ENCODE assay signal across 10 cellular contexts in genomic region chr20:53679597-53680309, GRCh38.
DNase-seq lines count a peak whose midpoint lies in the region; ATAC-seq and TF ChIP-seq lines count a peak whose summit lies in the region.
"Had no signal": no experiment of that assay in that cellular context is flagged by ENCODE, and none has a peak within 500 bp of the region (broad histone marks: within the 10 kb centered on the region; RNA-seq: fewer than 3 reads in every experiment).

No MANE protein-coding gene starts in this region.

- peak overlapping the region; percentile 64 for H2AFZ ChIP-seq in HCT116 (ENCODE audit: low read depth, low read length, poor library complexity, severe bottlenecking)

- no peaks in the 10 kb centered on the region for H3K79me2 ChIP-seq in HCT116 (ENCODE audit: insufficient read depth, low read length)

- no peaks in the 10 kb centered on the region for H4K20me1 ChIP-seq in BLaER1 treated with 17β-estradiol and CSF1 and Interleukin-3, amounts not matched to agents 10 nM and 100 nM
- H4K20me1 ChIP-seq in HCT116 (ENCODE audit: insufficient read depth) = no peaks in the 10 kb centered on the region

- H3K36me3 ChIP-seq in BLaER1 treated with 17β-estradiol and CSF1 and Interleukin-3, amounts not matched to agents 10 nM and 100 nM = no peaks in the 10 kb centered on the region
- H3K36me3 ChIP-seq in HCT116 (ENCODE audit: control insufficient read depth in 1 of 2, insufficient read depth in 2 of 2, low read length in 2 of 2) = no peaks in the 10 kb centered on the region
- H3K36me3 ChIP-seq in muscle layer of duodenum (ENCODE audit: control insufficient read depth in 1 of 2, insufficient read depth in 2 of 2, low read length in 2 of 2) = no peaks in the 10 kb centered on the region
- H3K36me3 ChIP-seq in brain microvascular endothelial cell (replicated peaks) = no peaks in the 10 kb centered on the region
- H3K36me3 ChIP-seq: tibial artery had no signal

- no peak for TF ChIP-seq RAD21 in HCT116 (IDR thresholded peaks at IDR 0.05; ENCODE audit: low read depth)

- intact Hi-C loops in HCT116 (cut with micrococcal nuclease) = no loop called here

- peak overlapping the region in 10 of 11 experiments; percentile 13 to 71 (median 40); a peak in 13 of 22 replicates for H3K9ac ChIP-seq in BLaER1 treated with 17β-estradiol and CSF1 and Interleukin-3, amounts not matched to agents 10 nM and 100 nM
- no peak overlapping the region for H3K9ac ChIP-seq in HCT116 (ENCODE audit: low read length)

- no peak for DNase-seq in HCT116 (ENCODE audit: low read depth, low spot score)
- DNase-seq in astrocyte of the hippocampus (ENCODE audit: low read depth, low spot score) = peak; percentile 29
- no peak for DNase-seq in NCI-H2196 treated with DMSO at 0.1 percent for 48 hours (lab: John Stamatoyannopoulos, UW; ENCODE audit: unreplicated experiment)
- DNase-seq in brain microvascular endothelial cell = no peak
- DNase-seq: NCI-H1092 treated with DMSO at 0.1 percent for 48 hours, tibial artery had no signal

- TF ChIP-seq CTCF in HCT116 (IDR thresholded peaks at IDR 0.05 in 2 of 3, conservative IDR thresholded peaks at IDR 0.05 in 1 of 3; ENCODE audit: borderline replicate concordance in 1 of 3, insufficient read depth in 1 of 3, low read depth in 2 of 3, low read length in 2 of 3) (no peak), brain microvascular endothelial cell (IDR thresholded peaks at IDR 0.05; ENCODE audit: low read depth, low read length, missing control alignments) (no peak)

- CTCF ChIA-PET in HCT116 (lab: Charles Lee) = no interaction called here

- H3K9me2 ChIP-seq in HCT116 (ENCODE audit: insufficient read depth) = no peaks in the 10 kb centered on the region

- no peak for ATAC-seq in HCT116
- no peak for ATAC-seq in HG02610 (IDR thresholded peaks at IDR 0.05; ENCODE audit: unreplicated experiment)
- ATAC-seq in HG03135 (IDR thresholded peaks at IDR 0.05; ENCODE audit: unreplicated experiment) = no peak

- TF ChIP-seq POLR2A in HCT116 (IDR thresholded peaks at IDR 0.05; ENCODE audit: borderline replicate concordance, extremely low read depth, insufficient read depth, insufficient read length) = no peak

- peaks cover 32 to 55% (median 45%) of the 10 kb centered on the region in 10 experiments for H3K4me1 ChIP-seq in BLaER1 treated with 17β-estradiol and CSF1 and Interleukin-3, amounts not matched to agents 10 nM and 100 nM
- H3K4me1 ChIP-seq in HCT116 (ENCODE audit: control insufficient read depth in 1 of 2, insufficient read depth in 2 of 2, low read length in 2 of 2) (peaks cover 4 to 6% of the 10 kb centered on the region in 2 experiments; a peak in 2 of 4 replicates), muscle layer of duodenum (ENCODE audit: control insufficient read depth in 1 of 2, insufficient read depth in 2 of 2, low read length in 2 of 2) (peaks cover 8 to 15% of the 10 kb centered on the region in 2 donors)

- peak overlapping the region; percentile 48 to 87 (median 78); a peak in 20 of 22 replicates for H3K27ac ChIP-seq in BLaER1 treated with 17β-estradiol and CSF1 and Interleukin-3, amounts not matched to agents 10 nM and 100 nM
- no peak overlapping the region for H3K27ac ChIP-seq in HCT116 (ENCODE audit: low read depth, low read length)
- H3K27ac ChIP-seq in muscle layer of duodenum (ENCODE audit: low read length) = peak overlapping the region; percentile 51
- no peak overlapping the region for H3K27ac ChIP-seq in brain microvascular endothelial cell
- H3K27ac ChIP-seq: tibial artery had no signal

- no peaks in the 10 kb centered on the region for H3K9me3 ChIP-seq in BLaER1 treated with 17β-estradiol and CSF1 and Interleukin-3, amounts not matched to agents 10 nM and 100 nM (replicated peaks in 1 of 11)
- H3K9me3 ChIP-seq in HCT116 (ENCODE audit: control insufficient read depth in 1 of 2, insufficient read depth in 1 of 2, low read depth in 1 of 2, low read length in 2 of 2) = no peaks in the 10 kb centered on the region
- H3K9me3 ChIP-seq in muscle layer of duodenum (ENCODE audit: control insufficient read depth in 1 of 2, low read length in 2 of 2) = no peaks in the 10 kb centered on the region
- H3K9me3 ChIP-seq: tibial artery had no signal

- in situ Hi-C loops in brain microvascular endothelial cell (cut with HindIII; ENCODE audit: low pct_ligation_motif_present, low sequenced_read_pairs) = no loop called here

- H3K4me2 ChIP-seq in BLaER1 treated with 17β-estradiol and CSF1 and Interleukin-3, amounts not matched to agents 10 nM and 100 nM = peak overlapping the region; percentile 61 to 91 (median 74); a peak in 20 of 22 replicates
- H3K4me2 ChIP-seq in HCT116 (ENCODE audit: low read length) = no peak overlapping the region

- no peak overlapping the region for H3K4me3 ChIP-seq in BLaER1 treated with 17β-estradiol and CSF1 and Interleukin-3, amounts not matched to agents 10 nM and 100 nM
- no peak overlapping the region for H3K4me3 ChIP-seq in HCT116 (replicated peaks in 1 of 2; ENCODE audit: low read depth in 1 of 2, low read length in 2 of 2)
- H3K4me3 ChIP-seq in muscle layer of duodenum (ENCODE audit: low read depth in 1 of 2, low read length in 2 of 2) = no peak overlapping the region
- H3K4me3 ChIP-seq in brain microvascular endothelial cell (ENCODE audit: low read depth, low read length) = no peak overlapping the region
- H3K4me3 ChIP-seq: tibial artery had no signal

- H3K27me3 ChIP-seq in BLaER1 treated with 17β-estradiol and CSF1 and Interleukin-3, amounts not matched to agents 10 nM and 100 nM = no peaks in the 10 kb centered on the region
- H3K27me3 ChIP-seq in HCT116 (ENCODE audit: insufficient read depth, low read length) = no peaks in the 10 kb centered on the region
- H3K27me3 ChIP-seq in muscle layer of duodenum (ENCODE audit: low read depth, low read length) = no peaks in the 10 kb centered on the region
- no peaks in the 10 kb centered on the region for H3K27me3 ChIP-seq in brain microvascular endothelial cell (replicated peaks)
- H3K27me3 ChIP-seq: tibial artery had no signal

- RAD21 ChIA-PET in HCT116 (lab: Charles Lee; ENCODE audit: low non-redundant PET in 1 of 2, low total read pairs in 2 of 2, uncharacterized antibody in 2 of 2, unreplicated experiment in 2 of 2) = no interaction called here

- POLR2A ChIA-PET in HCT116 (lab: Charles Lee) = no interaction called here

- BruUV-seq in HCT116 (replicated peaks; lab: Mats Ljungman, UMichigan) = no TSS peak

TF ChIP-seq in HCT116, 20 proteins besides CTCF, POLR2A, EP300 and RAD21:
- no peak for TF ChIP-seq ELF1 (IDR thresholded peaks at IDR 0.05; ENCODE audit: borderline replicate concordance, low read depth)

Comparison
In these comparisons a context has a peak if more than half of its experiments do, and no peak if none do; other contexts are left out.
1. H3K27ac ChIP-seq: peak in BLaER1 treated with 17β-estradiol and CSF1 and Interleukin-3, amounts not matched to agents 10 nM and 100 nM (11 of 11) and muscle layer of duodenum (single experiment); none in HCT116 (single experiment) and brain microvascular endothelial cell (single experiment).